1 cellular context compared by ENCODE assay signal in genomic region chr3:141368062-141368924, GRCh38.
TF ChIP-seq lines count a peak whose summit lies in the region.

Gene ZBTB38 (plus strand): TSS chr3:141368504. CDS start chr3:141442389, 73,885 bp downstream.

TF ChIP-seq in HepG2, 621 proteins besides CTCF, POLR2A, EP300 and RAD21 (continued from another document and continues in another):
- no peak for TF ChIP-seq GRHL1 (CRISPR knock-in tag; conservative IDR thresholded peaks at IDR 0.05)
- TF ChIP-seq SATB2 (CRISPR knock-in tag; IDR thresholded peaks at IDR 0.05): no peak
- TF ChIP-seq KDM4B (CRISPR knock-in tag; IDR thresholded peaks at IDR 0.05): peak; percentile 82
- TF ChIP-seq CBFB (CRISPR knock-in tag; IDR thresholded peaks at IDR 0.05): 0 out of 2 replicates have a peak, but pooled peaks have one; percentile 24
- TF ChIP-seq IRX3 (CRISPR knock-in tag; IDR thresholded peaks at IDR 0.05; ENCODE audit: borderline replicate concordance, low read depth): no peak
- TF ChIP-seq ZSCAN31 (CRISPR knock-in tag; IDR thresholded peaks at IDR 0.05; ENCODE audit: low read depth): peak; percentile 88
- TF ChIP-seq MXD1 (CRISPR knock-in tag; IDR thresholded peaks at IDR 0.05): no peak; the same call in 1 of the 2 replicates
- TF ChIP-seq ZNF777 (CRISPR knock-in tag; IDR thresholded peaks at IDR 0.05): peak; percentile 28; the same call in 1 of the 2 replicates
- TF ChIP-seq ZNF552 (CRISPR knock-in tag; IDR thresholded peaks at IDR 0.05; ENCODE audit: borderline replicate concordance): no peak
- TF ChIP-seq, protein P1, sequence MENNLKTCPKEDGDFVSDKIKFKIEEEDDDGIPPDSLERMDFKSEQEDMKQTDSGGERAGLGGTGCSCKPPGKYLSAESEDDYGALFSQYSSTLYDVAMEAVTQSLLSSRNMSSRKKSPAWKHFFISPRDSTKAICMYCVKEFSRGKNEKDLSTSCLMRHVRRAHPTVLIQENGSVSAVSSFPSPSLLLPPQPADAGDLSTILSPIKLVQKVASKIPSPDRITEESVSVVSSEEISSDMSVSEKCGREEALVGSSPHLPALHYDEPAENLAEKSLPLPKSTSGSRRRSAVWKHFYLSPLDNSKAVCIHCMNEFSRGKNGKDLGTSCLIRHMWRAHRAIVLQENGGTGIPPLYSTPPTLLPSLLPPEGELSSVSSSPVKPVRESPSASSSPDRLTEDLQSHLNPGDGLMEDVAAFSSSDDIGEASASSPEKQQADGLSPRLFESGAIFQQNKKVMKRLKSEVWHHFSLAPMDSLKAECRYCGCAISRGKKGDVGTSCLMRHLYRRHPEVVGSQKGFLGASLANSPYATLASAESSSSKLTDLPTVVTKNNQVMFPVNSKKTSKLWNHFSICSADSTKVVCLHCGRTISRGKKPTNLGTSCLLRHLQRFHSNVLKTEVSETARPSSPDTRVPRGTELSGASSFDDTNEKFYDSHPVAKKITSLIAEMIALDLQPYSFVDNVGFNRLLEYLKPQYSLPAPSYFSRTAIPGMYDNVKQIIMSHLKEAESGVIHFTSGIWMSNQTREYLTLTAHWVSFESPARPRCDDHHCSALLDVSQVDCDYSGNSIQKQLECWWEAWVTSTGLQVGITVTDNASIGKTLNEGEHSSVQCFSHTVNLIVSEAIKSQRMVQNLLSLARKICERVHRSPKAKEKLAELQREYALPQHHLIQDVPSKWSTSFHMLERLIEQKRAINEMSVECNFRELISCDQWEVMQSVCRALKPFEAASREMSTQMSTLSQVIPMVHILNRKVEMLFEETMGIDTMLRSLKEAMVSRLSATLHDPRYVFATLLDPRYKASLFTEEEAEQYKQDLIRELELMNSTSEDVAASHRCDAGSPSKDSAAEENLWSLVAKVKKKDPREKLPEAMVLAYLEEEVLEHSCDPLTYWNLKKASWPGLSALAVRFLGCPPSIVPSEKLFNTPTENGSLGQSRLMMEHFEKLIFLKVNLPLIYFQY (CRISPR knock-in tag; IDR thresholded peaks at IDR 0.05; ENCODE audit: borderline replicate concordance): peak; percentile 70; the same call in 1 of the 2 replicates
- peak; percentile 36; the same call in 1 of the 2 replicates for TF ChIP-seq ZNF629 (CRISPR knock-in tag; conservative IDR thresholded peaks at IDR 0.05)
- no peak for TF ChIP-seq RNF2 (conservative IDR thresholded peaks at IDR 0.05; ENCODE audit: low read depth)
- TF ChIP-seq, protein P2, sequence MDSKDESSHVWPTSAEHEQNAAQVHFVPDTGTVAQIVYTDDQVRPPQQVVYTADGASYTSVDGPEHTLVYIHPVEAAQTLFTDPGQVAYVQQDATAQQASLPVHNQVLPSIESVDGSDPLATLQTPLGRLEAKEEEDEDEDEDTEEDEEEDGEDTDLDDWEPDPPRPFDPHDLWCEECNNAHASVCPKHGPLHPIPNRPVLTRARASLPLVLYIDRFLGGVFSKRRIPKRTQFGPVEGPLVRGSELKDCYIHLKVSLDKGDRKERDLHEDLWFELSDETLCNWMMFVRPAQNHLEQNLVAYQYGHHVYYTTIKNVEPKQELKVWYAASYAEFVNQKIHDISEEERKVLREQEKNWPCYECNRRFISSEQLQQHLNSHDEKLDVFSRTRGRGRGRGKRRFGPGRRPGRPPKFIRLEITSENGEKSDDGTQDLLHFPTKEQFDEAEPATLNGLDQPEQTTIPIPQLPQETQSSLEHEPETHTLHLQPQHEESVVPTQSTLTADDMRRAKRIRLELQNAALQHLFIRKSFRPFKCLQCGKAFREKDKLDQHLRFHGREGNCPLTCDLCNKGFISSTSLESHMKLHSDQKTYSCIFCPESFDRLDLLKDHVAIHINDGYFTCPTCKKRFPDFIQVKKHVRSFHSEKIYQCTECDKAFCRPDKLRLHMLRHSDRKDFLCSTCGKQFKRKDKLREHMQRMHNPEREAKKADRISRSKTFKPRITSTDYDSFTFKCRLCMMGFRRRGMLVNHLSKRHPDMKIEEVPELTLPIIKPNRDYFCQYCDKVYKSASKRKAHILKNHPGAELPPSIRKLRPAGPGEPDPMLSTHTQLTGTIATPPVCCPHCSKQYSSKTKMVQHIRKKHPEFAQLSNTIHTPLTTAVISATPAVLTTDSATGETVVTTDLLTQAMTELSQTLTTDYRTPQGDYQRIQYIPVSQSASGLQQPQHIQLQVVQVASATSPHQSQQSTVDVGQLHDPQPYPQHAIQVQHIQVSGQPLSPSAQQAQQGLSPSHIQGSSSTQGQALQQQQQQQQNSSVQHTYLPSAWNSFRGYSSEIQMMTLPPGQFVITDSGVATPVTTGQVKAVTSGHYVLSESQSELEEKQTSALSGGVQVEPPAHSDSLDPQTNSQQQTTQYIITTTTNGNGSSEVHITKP (CRISPR knock-in tag; IDR thresholded peaks at IDR 0.05; ENCODE audit: low read depth): peak; percentile 27; the same call in 1 of the 2 replicates
- peak; percentile 89 for TF ChIP-seq HIVEP1 (CRISPR knock-in tag; IDR thresholded peaks at IDR 0.05)
- TF ChIP-seq E2F1 (CRISPR knock-in tag; IDR thresholded peaks at IDR 0.05): no peak
- TF ChIP-seq, protein P3, sequence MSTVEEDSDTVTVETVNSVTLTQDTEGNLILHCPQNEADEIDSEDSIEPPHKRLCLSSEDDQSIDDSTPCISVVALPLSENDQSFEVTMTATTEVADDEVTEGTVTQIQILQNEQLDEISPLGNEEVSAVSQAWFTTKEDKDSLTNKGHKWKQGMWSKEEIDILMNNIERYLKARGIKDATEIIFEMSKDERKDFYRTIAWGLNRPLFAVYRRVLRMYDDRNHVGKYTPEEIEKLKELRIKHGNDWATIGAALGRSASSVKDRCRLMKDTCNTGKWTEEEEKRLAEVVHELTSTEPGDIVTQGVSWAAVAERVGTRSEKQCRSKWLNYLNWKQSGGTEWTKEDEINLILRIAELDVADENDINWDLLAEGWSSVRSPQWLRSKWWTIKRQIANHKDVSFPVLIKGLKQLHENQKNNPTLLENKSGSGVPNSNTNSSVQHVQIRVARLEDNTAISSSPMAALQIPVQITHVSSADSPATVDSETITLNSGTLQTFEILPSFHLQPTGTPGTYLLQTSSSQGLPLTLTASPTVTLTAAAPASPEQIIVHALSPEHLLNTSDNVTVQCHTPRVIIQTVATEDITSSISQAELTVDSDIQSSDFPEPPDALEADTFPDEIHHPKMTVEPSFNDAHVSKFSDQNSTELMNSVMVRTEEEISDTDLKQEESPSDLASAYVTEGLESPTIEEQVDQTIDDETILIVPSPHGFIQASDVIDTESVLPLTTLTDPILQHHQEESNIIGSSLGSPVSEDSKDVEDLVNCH (CRISPR knock-in tag; IDR thresholded peaks at IDR 0.05): no peak
- no peak for TF ChIP-seq ZNF234 (CRISPR knock-in tag; conservative IDR thresholded peaks at IDR 0.05)
- no peak for TF ChIP-seq STAT6 (CRISPR knock-in tag; IDR thresholded peaks at IDR 0.05; ENCODE audit: borderline replicate concordance)
- peak; percentile 66; the same call in 1 of the 2 replicates for TF ChIP-seq THRA (CRISPR knock-in tag; IDR thresholded peaks at IDR 0.05; ENCODE audit: borderline replicate concordance)
- peak; percentile 36; the same call in 1 of the 2 replicates for TF ChIP-seq ZNF431 (CRISPR knock-in tag; IDR thresholded peaks at IDR 0.05; ENCODE audit: borderline replicate concordance, low read depth)
- TF ChIP-seq FOXK1 (CRISPR knock-in tag; IDR thresholded peaks at IDR 0.05; ENCODE audit: borderline replicate concordance, low read depth): peak; percentile 82; the same call in 1 of the 2 replicates
- peak; percentile 80; the same call in 1 of the 2 replicates for TF ChIP-seq ZBTB39 (CRISPR knock-in tag; IDR thresholded peaks at IDR 0.05)
- no peak for TF ChIP-seq NFE2 (CRISPR knock-in tag; IDR thresholded peaks at IDR 0.05)
- TF ChIP-seq ESRRA (CRISPR knock-in tag; IDR thresholded peaks at IDR 0.05; ENCODE audit: low read depth): peak; percentile 70
- TF ChIP-seq ZSCAN22 (CRISPR knock-in tag; IDR thresholded peaks at IDR 0.05): no peak
- TF ChIP-seq PRDM15 (CRISPR knock-in tag; IDR thresholded peaks at IDR 0.05): no peak
- TF ChIP-seq ZZZ3 (CRISPR knock-in tag; IDR thresholded peaks at IDR 0.05; ENCODE audit: borderline replicate concordance): no peak
- no peak for TF ChIP-seq GLI4 (CRISPR knock-in tag; IDR thresholded peaks at IDR 0.05; ENCODE audit: borderline replicate concordance)
- no peak for TF ChIP-seq ZNF343 (CRISPR knock-in tag; IDR thresholded peaks at IDR 0.05)
